ENCODE assay signal across 8 cellular contexts in the genomic region with DNA sequence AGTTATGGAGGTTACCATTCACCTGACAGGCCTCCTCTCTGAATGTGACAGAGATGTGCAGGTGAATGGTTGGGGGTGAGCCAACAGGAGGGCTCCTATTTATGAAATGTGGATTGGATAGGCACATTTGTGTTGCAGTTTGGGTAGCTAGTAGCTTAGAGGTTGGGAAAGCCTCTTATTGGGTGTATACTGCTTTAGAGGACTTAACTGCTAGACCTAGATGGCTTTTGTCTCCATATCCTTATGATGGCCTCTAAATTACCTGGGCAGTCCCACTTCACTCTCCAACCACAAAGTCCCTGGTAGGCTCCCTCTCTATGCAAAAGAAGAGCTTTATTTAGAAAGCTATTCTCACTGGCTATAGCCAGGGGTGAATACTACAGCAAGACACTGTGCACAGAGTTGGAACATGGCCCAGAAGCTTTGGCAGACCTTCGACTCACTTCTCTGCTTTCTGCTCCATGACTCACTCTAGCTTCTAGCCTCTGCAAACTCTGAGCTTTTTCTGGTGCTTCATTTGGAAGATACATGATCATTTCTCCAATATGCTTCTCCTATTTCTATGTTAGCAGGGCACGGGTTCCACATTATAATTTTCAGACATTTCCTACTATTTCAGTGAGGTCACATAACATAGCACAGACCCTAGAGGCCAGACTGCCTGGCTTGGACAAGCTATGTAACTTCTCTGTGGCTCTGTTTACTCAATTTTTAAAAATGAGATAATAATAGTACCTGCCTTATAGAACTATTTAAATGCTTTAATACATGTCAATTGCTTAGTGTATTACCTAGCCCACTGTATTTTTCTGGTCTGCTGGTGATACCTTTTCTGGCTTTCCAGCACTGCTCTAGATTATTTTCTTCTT. TPM values are rescaled to one million over a fixed set of nuclear protein-coding genes. Genes with fewer than 3 reads are reported as not detected.
DNase-seq lines count a peak whose midpoint lies in the region; ATAC-seq and TF ChIP-seq lines count a peak whose summit lies in the region.

No MANE protein-coding gene starts in this region.

- H3K4me3 Mint-ChIP-seq in osteocyte (ENCODE audit: unreplicated experiment) = no peak overlapping the region

- H3K9me3 Mint-ChIP-seq in osteocyte (ENCODE audit: unreplicated experiment) = peaks cover 6% of the 10 kb centered on the region

- DNase-seq in AG20443 (ENCODE audit: low spot score) = peak; percentile 70
- peak; percentile 36 for DNase-seq in NCI-H1092 (lab: John Stamatoyannopoulos, UW)
- DNase-seq in dermis microvascular lymphatic vessel endothelial cell (ENCODE audit: low read depth in 2 of 2) = peak; percentile 10 to 36
- peak; percentile 86 for DNase-seq in myocyte (ENCODE audit: low read depth)
- no peak for DNase-seq in DMS114 treated with DMSO at 0.1 percent for 48 hours (lab: John Stamatoyannopoulos, UW; ENCODE audit: unreplicated experiment)
- no peak for DNase-seq in osteocyte (ENCODE audit: extremely low spot score, unreplicated experiment)

- no peak overlapping the region for H3K27ac Mint-ChIP-seq in osteocyte (ENCODE audit: unreplicated experiment)

- no peak for TF ChIP-seq CTCF in osteocyte (IDR thresholded peaks at IDR 0.05)

- H3K36me3 Mint-ChIP-seq in osteocyte (ENCODE audit: unreplicated experiment) = no peaks in the 10 kb centered on the region

- no peaks in the 10 kb centered on the region for H3K4me1 Mint-ChIP-seq in osteocyte (ENCODE audit: unreplicated experiment)

- peaks cover 13% of the 10 kb centered on the region for H3K27me3 Mint-ChIP-seq in osteocyte (ENCODE audit: unreplicated experiment)

- ATAC-seq in GM19351 (IDR thresholded peaks at IDR 0.05; ENCODE audit: unreplicated experiment) = no peak
- ATAC-seq in GM21447 (IDR thresholded peaks at IDR 0.05; ENCODE audit: unreplicated experiment) = no peak

RNA-seq across cellular contexts. Expression of gene VGLL1, which starts 6.0 kb away (rescaled TPM):
- total RNA-seq in dermis microvascular lymphatic vessel endothelial cell (not detected in 2 replicates), myocyte (not detected in 2 replicates), osteocyte (not detected in 2 replicates)
- not detected for polyA plus RNA-seq in myocyte (2012)

RNA-seq across cellular contexts. Expression of gene HTATSF1, which starts 28.6 kb away (rescaled TPM):
- 22.3 and 22.8 TPM in 2 replicates for total RNA-seq in dermis microvascular lymphatic vessel endothelial cell
- total RNA-seq in myocyte = 95.3 and 101 TPM in 2 replicates
- 31.5 TPM for polyA plus RNA-seq in myocyte (2012)
- total RNA-seq in osteocyte = 36.6 and 37.8 TPM in 2 replicates

RNA-seq across cellular contexts. Expression of gene BRS3, which starts 38.2 kb away (rescaled TPM):
- total RNA-seq in dermis microvascular lymphatic vessel endothelial cell (not detected in 2 replicates), myocyte (not detected in 2 replicates), osteocyte (not detected in 2 replicates)
- not detected for polyA plus RNA-seq in myocyte (2012)

Comparison
In these comparisons a context has a peak if more than half of its experiments do, and no peak if none do; other contexts are left out.
1. DNase-seq: peak in AG20443 (single experiment), NCI-H1092 (single experiment), dermis microvascular lymphatic vessel endothelial cell (2 of 2) and myocyte (single experiment); none in DMS114 treated with DMSO at 0.1 percent for 48 hours (single experiment) and osteocyte (single experiment).